In genomic region chr17:69325518-69326301, GRCh38 we compare ENCODE assay signal across 8 cellular contexts. TPM values are rescaled to one million over a fixed set of nuclear protein-coding genes. Genes with fewer than 3 reads are reported as not detected.
DNase-seq lines count a peak whose midpoint lies in the region; ATAC-seq, FAIRE-seq and TF ChIP-seq lines count a peak whose summit lies in the region.

No MANE protein-coding gene starts in this region.

- TF ChIP-seq POLR2A in IMR-90 (IDR thresholded peaks at IDR 0.05; ENCODE audit: low read depth, low read length): no peak

- peaks cover 7% of the 10 kb centered on the region for H3K36me3 Mint-ChIP-seq in central memory CD8-positive, alpha-beta T cell (ENCODE audit: insufficient read depth)

- no peaks in the 10 kb centered on the region for H3K79me1 ChIP-seq in IMR-90 (ENCODE audit: low read depth in 1 of 2, low read length in 2 of 2)

- H3K23ac ChIP-seq in IMR-90 (ENCODE audit: low read depth, low read length): no peak overlapping the region

- no peaks in the 10 kb centered on the region for H3K9me3 Mint-ChIP-seq in central memory CD8-positive, alpha-beta T cell

- H3K4me3 Mint-ChIP-seq in central memory CD8-positive, alpha-beta T cell: peak overlapping the region; percentile 98

- no peak overlapping the region for H2AK5ac ChIP-seq in IMR-90 (ENCODE audit: low read depth, low read length)

- peak overlapping the region; percentile 68 for H3K9ac ChIP-seq in IMR-90 (ENCODE audit: low read depth, low read length)

- no peak overlapping the region for H4K91ac ChIP-seq in IMR-90 (ENCODE audit: insufficient read depth, low read depth, low read length)

- no peak overlapping the region for H2AFZ ChIP-seq in IMR-90 (replicated peaks; ENCODE audit: low read length, poor library complexity)

- H3K9me3 ChIP-seq in BE2C (no peaks in the 10 kb centered on the region; the same call in 1 of the 2 replicates), IMR-90 (ENCODE audit: control insufficient read depth, insufficient read depth, low read length) (no peaks in the 10 kb centered on the region), muscle layer of duodenum (ENCODE audit: control insufficient read depth in 1 of 2, low read length in 2 of 2) (no peaks in the 10 kb centered on the region)

- H3K56ac ChIP-seq in IMR-90 (ENCODE audit: extremely low read depth, insufficient read depth, low read length): no peak overlapping the region

- H3K4me1 ChIP-seq in BE2C (no peaks in the 10 kb centered on the region), IMR-90 (ENCODE audit: control insufficient read depth, insufficient read depth, low read length) (no peaks in the 10 kb centered on the region; the same call in 1 of the 2 replicates), muscle layer of duodenum (ENCODE audit: control insufficient read depth in 1 of 2, insufficient read depth in 2 of 2, low read length in 2 of 2) (peaks cover 0 to 7% of the 10 kb centered on the region in 2 donors)

- no peak overlapping the region for H3K4ac ChIP-seq in IMR-90 (ENCODE audit: low read depth, low read length)

- no peak for FAIRE-seq in GM19239 (lab: Jason Lieb, UNC)

- H4K5ac ChIP-seq in IMR-90 (ENCODE audit: low read depth, low read length): no peak overlapping the region

- H3K4me2 ChIP-seq in IMR-90 (ENCODE audit: low read depth, low read length): peak overlapping the region; percentile 95

- no peak overlapping the region for H2BK120ac ChIP-seq in IMR-90 (ENCODE audit: low read depth, low read length)

- no peaks in the 10 kb centered on the region for H3K9me1 ChIP-seq in IMR-90 (ENCODE audit: insufficient read depth, low read length)

- H2BK15ac ChIP-seq in IMR-90 (ENCODE audit: low read depth, low read length): no peak overlapping the region

- POLR2A ChIA-PET in IMR-90 (lab: Charles Lee; ENCODE audit: unreplicated experiment): no interaction called here

- H3K36me3 ChIP-seq in BE2C: no peaks in the 10 kb centered on the region
- no peaks in the 10 kb centered on the region for H3K36me3 ChIP-seq in IMR-90 (ENCODE audit: control insufficient read depth, insufficient read depth, low read length)
- H3K36me3 ChIP-seq in muscle layer of duodenum (ENCODE audit: control insufficient read depth in 1 of 2, insufficient read depth in 2 of 2, low read length in 2 of 2): no peaks in the 10 kb centered on the region

- peak overlapping the region; percentile 89 for H3K27ac Mint-ChIP-seq in central memory CD8-positive, alpha-beta T cell (ENCODE audit: low read depth)

- ATAC-seq in IMR-90 (ENCODE audit: low read depth) (no peak), HG02623 (IDR thresholded peaks at IDR 0.05; ENCODE audit: unreplicated experiment) (no peak)
- no peak for ATAC-seq in central memory CD8-positive, alpha-beta T cell (replicated peaks; ENCODE audit: extremely low read depth, poor library complexity, severe bottlenecking)

- H4K8ac ChIP-seq in IMR-90 (ENCODE audit: low read depth in 2 of 2, low read length in 2 of 2): no peak overlapping the region

- H4K20me1 ChIP-seq in IMR-90 (ENCODE audit: insufficient read depth, low read length): no peaks in the 10 kb centered on the region

- no peak overlapping the region for H3K18ac ChIP-seq in IMR-90 (ENCODE audit: low read depth, low read length)

- H2BK5ac ChIP-seq in IMR-90 (ENCODE audit: low read depth, low read length, poor library complexity, severe bottlenecking): no peak overlapping the region

- no peak overlapping the region for H3K14ac ChIP-seq in IMR-90 (replicated peaks; ENCODE audit: low read depth, low read length)

- 100% methylated on average over 1 of the region's 12 CpGs; no CpG with 5 or more reads in 1 of the 2 experiments for WGBS in IMR-90 (ENCODE audit: extremely low coverage in 2 of 2, insufficient read length in 1 of 2), 2 experiments

- H3K27me3 Mint-ChIP-seq in central memory CD8-positive, alpha-beta T cell: peaks cover 6% of the 10 kb centered on the region

- dilution Hi-C loops in IMR-90 (cut with HindIII; ENCODE audit: low sequenced_read_pairs, unreplicated experiment): no loop called here

- CTCF ChIA-PET in IMR-90 (lab: Yijun Ruan, JAX): interaction anchor here (0.9 to 1.5 kb wide), 3 partner anchors 9 to 200 kb away, joined by 3 read pairs; no protein-coding TSS in a partner anchor

- no peak for DNase-seq in BE2C
- no peak for DNase-seq in IMR-90
- DNase-seq in central memory CD8-positive, alpha-beta T cell (ENCODE audit: low spot score in 2 of 2): no peak
- no peak for DNase-seq in GM19239 (ENCODE audit: insufficient read length, low spot score)
- DNase-seq in NCI-H1930 (lab: John Stamatoyannopoulos, UW): no peak
- no peak for DNase-seq in head of caudate nucleus

- intact Hi-C loops in IMR-90 (cut with micrococcal nuclease): loop anchor here (2.0 to 5.0 kb wide), 3 partner anchors 175 to 842 kb away; partner anchors contain the start of gene KCNJ2
- intact Hi-C loops in head of caudate nucleus (cut with DNase I): loop anchor here (10.0 kb wide), 1 partner anchor 199 kb away; no protein-coding TSS in a partner anchor

- H3K4me3 ChIP-seq in BE2C (ENCODE audit: low read depth, low read length): peak overlapping the region; percentile 54
- H3K4me3 ChIP-seq in IMR-90 (ENCODE audit: insufficient read depth, low read depth, low read length): no peak overlapping the region; the same call in 1 of the 2 replicates
- peak overlapping the region; percentile 81 to 91 for H3K4me3 ChIP-seq in muscle layer of duodenum (ENCODE audit: low read depth in 1 of 2, low read length in 2 of 2)

- in situ Hi-C loops in IMR-90 (cut with MboI; ENCODE audit: low sequenced_read_pairs): loop anchor here (5.0 kb wide), 1 partner anchor 197 kb away; no protein-coding TSS in a partner anchor

- no peak for TF ChIP-seq RAD21 in IMR-90 (IDR thresholded peaks at IDR 0.05; ENCODE audit: low read length)

- H2AK9ac ChIP-seq in IMR-90 (replicated peaks; ENCODE audit: low read depth, low read length, poor library complexity): no peak overlapping the region

- H3K4me1 Mint-ChIP-seq in central memory CD8-positive, alpha-beta T cell: peaks cover 32% of the 10 kb centered on the region

- TF ChIP-seq CTCF in BE2C (IDR thresholded peaks at IDR 0.05; ENCODE audit: low read depth, low read length) (no peak), IMR-90 (conservative IDR thresholded peaks at IDR 0.05; ENCODE audit: low read depth, low read length) (no peak)

- H3K27me3 ChIP-seq in BE2C: peaks cover 14% of the 10 kb centered on the region
- no peaks in the 10 kb centered on the region; the same call in none of the 2 replicates for H3K27me3 ChIP-seq in IMR-90 (ENCODE audit: control insufficient read depth, insufficient read depth, low read length)
- no peaks in the 10 kb centered on the region for H3K27me3 ChIP-seq in muscle layer of duodenum (ENCODE audit: low read depth, low read length)

- no peak overlapping the region for H2BK20ac ChIP-seq in IMR-90 (ENCODE audit: low read depth, low read length)

- BruUV-seq in IMR-90 (replicated peaks; lab: Mats Ljungman, UMichigan): no TSS peak

- H3K27ac ChIP-seq in IMR-90 (ENCODE audit: insufficient read depth, low read length): no peak overlapping the region
- peak overlapping the region; percentile 69 for H3K27ac ChIP-seq in muscle layer of duodenum (ENCODE audit: low read length)

TF ChIP-seq in IMR-90, 13 proteins besides CTCF, POLR2A, EP300 and RAD21:
- TF ChIP-seq CHD1 (IDR thresholded peaks at IDR 0.05; ENCODE audit: low read depth, low read length): no peak
- TF ChIP-seq CEBPB (IDR thresholded peaks at IDR 0.05; ENCODE audit: low read depth, low read length): no peak
- TF ChIP-seq RCOR1 (IDR thresholded peaks at IDR 0.05; ENCODE audit: insufficient replicate concordance, low read length): no peak
- TF ChIP-seq FOS (IDR thresholded peaks at IDR 0.05; ENCODE audit: low read depth, low read length): no peak
- TF ChIP-seq RFX5 (IDR thresholded peaks at IDR 0.05; ENCODE audit: low read depth, low read length): no peak
- TF ChIP-seq MAZ (IDR thresholded peaks at IDR 0.05; ENCODE audit: borderline replicate concordance, low read depth, low read length): no peak
- TF ChIP-seq SMC3 (IDR thresholded peaks at IDR 0.05; ENCODE audit: low read depth, low read length): no peak
- TF ChIP-seq BHLHE40 (IDR thresholded peaks at IDR 0.05; ENCODE audit: low read depth, low read length): no peak
- TF ChIP-seq MXI1 (IDR thresholded peaks at IDR 0.05; ENCODE audit: borderline replicate concordance, low read depth, low read length): no peak
- TF ChIP-seq, protein P1, sequence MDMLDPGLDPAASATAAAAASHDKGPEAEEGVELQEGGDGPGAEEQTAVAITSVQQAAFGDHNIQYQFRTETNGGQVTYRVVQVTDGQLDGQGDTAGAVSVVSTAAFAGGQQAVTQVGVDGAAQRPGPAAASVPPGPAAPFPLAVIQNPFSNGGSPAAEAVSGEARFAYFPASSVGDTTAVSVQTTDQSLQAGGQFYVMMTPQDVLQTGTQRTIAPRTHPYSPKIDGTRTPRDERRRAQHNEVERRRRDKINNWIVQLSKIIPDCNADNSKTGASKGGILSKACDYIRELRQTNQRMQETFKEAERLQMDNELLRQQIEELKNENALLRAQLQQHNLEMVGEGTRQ (IDR thresholded peaks at IDR 0.05; ENCODE audit: low read depth, low read length): no peak
- no peak for TF ChIP-seq MAFK (IDR thresholded peaks at IDR 0.05; ENCODE audit: low read depth, low read length)
- TF ChIP-seq ELK1 (IDR thresholded peaks at IDR 0.05; ENCODE audit: borderline replicate concordance, low read depth, low read length): no peak
- no peak for TF ChIP-seq NFE2L2 (IDR thresholded peaks at IDR 0.05; ENCODE audit: low read depth, low read length)

RNA-seq across cellular contexts. Expression of gene ABCA5, which starts 1.2 kb away (rescaled TPM):
- polyA plus RNA-seq in BE2C (2012; ENCODE audit: insufficient read depth, insufficient read length, low read depth): 0.37 TPM
- 2.3 and 3.6 TPM in 2 replicates for total RNA-seq in IMR-90 (2012; rRNA removed)
- 1.0 and 1.3 TPM in 2 replicates for polyA plus RNA-seq in IMR-90 (2012; rRNA removed)
- polyA plus RNA-seq in IMR-90 (2012; cell fraction: cytosol; rRNA removed): 0.08 and 0.09 TPM in 2 replicates
- 0.59 and 5.8 TPM in 2 replicates for polyA plus RNA-seq in IMR-90 (2012; cell fraction: nucleus; rRNA removed; ENCODE audit: low replicate concordance)
